1 cellular context compared by ENCODE assay signal in the genomic region with DNA sequence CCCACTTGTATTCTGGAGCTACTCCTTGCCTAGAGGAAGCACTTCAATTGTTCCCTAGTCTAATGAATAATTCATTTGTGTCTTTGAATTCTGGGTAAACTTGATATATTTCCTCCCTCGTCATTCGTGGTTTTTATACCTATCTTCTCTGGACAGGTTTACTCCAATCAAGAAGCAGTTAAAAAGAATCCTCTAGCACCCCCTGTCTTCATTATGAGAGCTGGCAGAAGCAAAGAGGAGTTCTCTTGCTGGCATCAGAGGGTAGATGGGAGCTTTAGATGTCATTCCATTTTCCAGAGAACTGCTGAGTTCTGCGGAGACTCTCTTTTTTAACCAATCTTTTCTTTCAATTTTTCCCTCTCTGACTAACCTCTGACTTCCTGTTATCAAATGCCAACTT.
TF ChIP-seq lines count a peak whose summit lies in the region.

No MANE protein-coding gene starts in this region.

TF ChIP-seq in H1, 55 proteins besides CTCF, POLR2A, EP300 and RAD21 (continued from another document):
- TF ChIP-seq SUZ12 (IDR thresholded peaks at IDR 0.05; ENCODE audit: low read length): no peak
- TF ChIP-seq TEAD4 (IDR thresholded peaks at IDR 0.05; ENCODE audit: low read depth, low read length): no peak
- no peak for TF ChIP-seq BRCA1 (IDR thresholded peaks at IDR 0.05; ENCODE audit: low read depth, low read length)
- no peak for TF ChIP-seq RNF2 (IDR thresholded peaks at IDR 0.05; ENCODE audit: borderline replicate concordance, low read depth, low read length, missing control alignments, poor library complexity, severe bottlenecking)
- TF ChIP-seq JUN (IDR thresholded peaks at IDR 0.05; ENCODE audit: low read depth, low read length): no peak
- TF ChIP-seq KDM4A (IDR thresholded peaks at IDR 0.05; ENCODE audit: low read depth, low read length, severe bottlenecking): no peak
- no peak for TF ChIP-seq NANOG (IDR thresholded peaks at IDR 0.05; ENCODE audit: insufficient read depth, low read depth, low read length, poor library complexity, severe bottlenecking)
- no peak for TF ChIP-seq RBBP5 (IDR thresholded peaks at IDR 0.05; ENCODE audit: borderline replicate concordance, low read depth, low read length)
- no peak for TF ChIP-seq CTBP2 (IDR thresholded peaks at IDR 0.05; ENCODE audit: borderline replicate concordance, insufficient read depth, insufficient read length, low read length)
- no peak for TF ChIP-seq HDAC2 (IDR thresholded peaks at IDR 0.05; ENCODE audit: borderline replicate concordance in 1 of 2, low read depth in 2 of 2, low read length in 2 of 2)
- TF ChIP-seq POLR2AphosphoS5 (IDR thresholded peaks at IDR 0.05; ENCODE audit: low read depth, low read length): no peak
- TF ChIP-seq SP4 (IDR thresholded peaks at IDR 0.05; ENCODE audit: low read length): no peak
- no peak for TF ChIP-seq SIRT6 (IDR thresholded peaks at IDR 0.05; ENCODE audit: low read length)
- TF ChIP-seq POU5F1 (IDR thresholded peaks at IDR 0.05; ENCODE audit: low read depth, low read length): no peak
